ENCODE assay signal across 8 cellular contexts in the genomic region with DNA sequence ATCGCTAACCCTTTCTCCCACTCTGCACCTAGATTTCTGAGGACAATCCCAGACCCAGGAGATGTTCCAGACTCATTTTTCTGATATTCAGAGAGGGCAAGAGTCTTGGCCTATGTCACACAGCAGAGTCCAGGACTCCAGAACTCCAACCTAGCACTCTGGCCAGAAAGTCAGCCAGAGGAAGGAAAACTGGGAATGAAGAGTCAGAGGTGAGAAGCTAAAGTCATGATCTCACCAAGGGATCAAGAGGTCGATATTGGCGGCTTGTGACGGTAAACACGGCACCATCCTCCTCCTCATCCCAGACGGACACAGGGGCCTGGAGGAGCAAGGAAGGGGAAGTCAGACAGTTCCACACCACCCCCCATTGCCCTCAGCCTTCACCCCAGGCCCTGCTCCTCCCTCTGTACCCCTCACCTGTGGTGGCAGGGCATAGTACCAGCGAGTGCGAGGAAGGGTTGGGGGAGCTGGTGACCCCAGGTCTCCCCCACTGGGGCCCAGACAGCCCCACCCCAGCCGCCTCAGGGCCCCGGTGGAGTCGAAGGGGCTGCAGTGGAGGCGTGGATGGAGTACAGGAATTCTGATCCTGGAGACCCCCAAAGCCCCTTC. TPM values are rescaled to one million over a fixed set of nuclear protein-coding genes. Genes with fewer than 3 reads are reported as not detected.
DNase-seq lines count a peak whose midpoint lies in the region; ATAC-seq and TF ChIP-seq lines count a peak whose summit lies in the region.

No MANE protein-coding gene starts in this region.

- ATAC-seq in WTC11 = no peak
- no peak for ATAC-seq in HG03469 (IDR thresholded peaks at IDR 0.05; ENCODE audit: unreplicated experiment)

- H3K27ac Mint-ChIP-seq in WTC11 = no peak overlapping the region

- CTCF ChIA-PET in WTC11 (lab: Charles Lee) = interaction anchor here (0.8 to 2.4 kb wide), 7 partner anchors 14 to 171 kb away, joined by 3 to 31 read pairs (median 4); a partner anchor contains a TSS

- H3K9me3 Mint-ChIP-seq in WTC11 = no peaks in the 10 kb centered on the region

- TF ChIP-seq CTCF in GM12864 (IDR thresholded peaks at IDR 0.05; ENCODE audit: low read depth, low read length, missing control alignments) = no peak
- TF ChIP-seq CTCF in WTC11 (IDR thresholded peaks at IDR 0.05) = no peak
- no peak for TF ChIP-seq CTCF in foreskin fibroblast (IDR thresholded peaks at IDR 0.05; ENCODE audit: low read depth, low read length)
- no peak for TF ChIP-seq CTCF in retinal pigment epithelial cell (conservative IDR thresholded peaks at IDR 0.05; ENCODE audit: low read depth, low read length)

- peak overlapping the region; percentile 99 for H3K4me3 Mint-ChIP-seq in WTC11

- POLR2A ChIA-PET in WTC11 (lab: Charles Lee) = interaction anchor here (0.8 to 1.6 kb wide), 6 partner anchors 8 to 325 kb away, joined by 3 to 10 read pairs (median 4); a partner anchor contains a TSS

- H3K4me3 ChIP-seq in GM12864 (ENCODE audit: low read depth, low read length) (peak overlapping the region; percentile 45), foreskin fibroblast (ENCODE audit: low read depth in 1 of 2, low read length in 2 of 2) (peak overlapping the region; percentile 84 to 86), retinal pigment epithelial cell (ENCODE audit: low read length) (peak overlapping the region; percentile 96)

- H3K36me3 Mint-ChIP-seq in WTC11 = peaks cover 20% of the 10 kb centered on the region

- DNase-seq in GM12864 (ENCODE audit: low read depth) = no peak
- DNase-seq in WTC11 (ENCODE audit: low spot score) = no peak
- DNase-seq in foreskin fibroblast = no peak
- no peak for DNase-seq in retinal pigment epithelial cell (ENCODE audit: low read depth)
- DNase-seq in activated CD8-positive, alpha-beta memory T cell treated with anti-CD3 and anti-CD28 coated beads, Interleukin-2, amount 50 U/mL, for 48 hours = no peak
- no peak for DNase-seq in NCI-H2081 treated with DMSO at 0.1 percent for 48 hours (lab: John Stamatoyannopoulos, UW)
- DNase-seq in stimulated activated CD8-positive, alpha-beta memory T cell treated with anti-CD3 and anti-CD28 coated beads, Interleukin-4, amount 100 ng/mL, for 48 hours = no peak

- no peaks in the 10 kb centered on the region for H3K27me3 Mint-ChIP-seq in WTC11 (ENCODE audit: low read depth)

- peaks cover 17% of the 10 kb centered on the region for H3K4me1 Mint-ChIP-seq in WTC11

TF ChIP-seq in WTC11, 78 proteins besides CTCF, POLR2A, EP300 and RAD21:
- no peak for TF ChIP-seq ZNF263 (CRISPR knock-in tag; IDR thresholded peaks at IDR 0.05; ENCODE audit: low read depth)
- no peak for TF ChIP-seq TP53 (CRISPR knock-in tag; IDR thresholded peaks at IDR 0.05)
- TF ChIP-seq, protein P1, sequence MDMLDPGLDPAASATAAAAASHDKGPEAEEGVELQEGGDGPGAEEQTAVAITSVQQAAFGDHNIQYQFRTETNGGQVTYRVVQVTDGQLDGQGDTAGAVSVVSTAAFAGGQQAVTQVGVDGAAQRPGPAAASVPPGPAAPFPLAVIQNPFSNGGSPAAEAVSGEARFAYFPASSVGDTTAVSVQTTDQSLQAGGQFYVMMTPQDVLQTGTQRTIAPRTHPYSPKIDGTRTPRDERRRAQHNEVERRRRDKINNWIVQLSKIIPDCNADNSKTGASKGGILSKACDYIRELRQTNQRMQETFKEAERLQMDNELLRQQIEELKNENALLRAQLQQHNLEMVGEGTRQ (CRISPR knock-in tag; IDR thresholded peaks at IDR 0.05) = no peak
- TF ChIP-seq, protein P2, sequence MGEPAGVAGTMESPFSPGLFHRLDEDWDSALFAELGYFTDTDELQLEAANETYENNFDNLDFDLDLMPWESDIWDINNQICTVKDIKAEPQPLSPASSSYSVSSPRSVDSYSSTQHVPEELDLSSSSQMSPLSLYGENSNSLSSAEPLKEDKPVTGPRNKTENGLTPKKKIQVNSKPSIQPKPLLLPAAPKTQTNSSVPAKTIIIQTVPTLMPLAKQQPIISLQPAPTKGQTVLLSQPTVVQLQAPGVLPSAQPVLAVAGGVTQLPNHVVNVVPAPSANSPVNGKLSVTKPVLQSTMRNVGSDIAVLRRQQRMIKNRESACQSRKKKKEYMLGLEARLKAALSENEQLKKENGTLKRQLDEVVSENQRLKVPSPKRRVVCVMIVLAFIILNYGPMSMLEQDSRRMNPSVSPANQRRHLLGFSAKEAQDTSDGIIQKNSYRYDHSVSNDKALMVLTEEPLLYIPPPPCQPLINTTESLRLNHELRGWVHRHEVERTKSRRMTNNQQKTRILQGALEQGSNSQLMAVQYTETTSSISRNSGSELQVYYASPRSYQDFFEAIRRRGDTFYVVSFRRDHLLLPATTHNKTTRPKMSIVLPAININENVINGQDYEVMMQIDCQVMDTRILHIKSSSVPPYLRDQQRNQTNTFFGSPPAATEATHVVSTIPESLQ (CRISPR knock-in tag; IDR thresholded peaks at IDR 0.05) = no peak
- TF ChIP-seq ZNF317 (CRISPR knock-in tag; IDR thresholded peaks at IDR 0.05; ENCODE audit: borderline replicate concordance, low read depth) = no peak
- TF ChIP-seq, protein P3, sequence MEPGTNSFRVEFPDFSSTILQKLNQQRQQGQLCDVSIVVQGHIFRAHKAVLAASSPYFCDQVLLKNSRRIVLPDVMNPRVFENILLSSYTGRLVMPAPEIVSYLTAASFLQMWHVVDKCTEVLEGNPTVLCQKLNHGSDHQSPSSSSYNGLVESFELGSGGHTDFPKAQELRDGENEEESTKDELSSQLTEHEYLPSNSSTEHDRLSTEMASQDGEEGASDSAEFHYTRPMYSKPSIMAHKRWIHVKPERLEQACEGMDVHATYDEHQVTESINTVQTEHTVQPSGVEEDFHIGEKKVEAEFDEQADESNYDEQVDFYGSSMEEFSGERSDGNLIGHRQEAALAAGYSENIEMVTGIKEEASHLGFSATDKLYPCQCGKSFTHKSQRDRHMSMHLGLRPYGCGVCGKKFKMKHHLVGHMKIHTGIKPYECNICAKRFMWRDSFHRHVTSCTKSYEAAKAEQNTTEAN (CRISPR knock-in tag; IDR thresholded peaks at IDR 0.05) = no peak
- TF ChIP-seq NR1H2 (CRISPR knock-in tag; IDR thresholded peaks at IDR 0.05) = no peak
TF ChIP-seq in WTC11: peak in this region for 0.

RNA-seq across cellular contexts. Expression of a gene that starts 1.8 kb away (rescaled TPM):
- 72.6 to 79.7 TPM (median 77.1 TPM) in 3 replicates for total RNA-seq in WTC11 (2021)

RNA-seq across cellular contexts. Expression of a gene that starts 7.5 kb away (rescaled TPM):
- total RNA-seq in WTC11 (2021) = 83.3 to 95.7 TPM (median 85.6 TPM) in 3 replicates

RNA-seq across cellular contexts. Expression of a gene that starts 7.9 kb away (rescaled TPM):
- 72.0 to 94.5 TPM (median 72.4 TPM) in 3 replicates for total RNA-seq in WTC11 (2021)

RNA-seq across cellular contexts. Expression of a gene that starts 17.0 kb away (rescaled TPM):
- 43.5 to 50.2 TPM (median 49.3 TPM) in 3 replicates for total RNA-seq in WTC11 (2021)

RNA-seq across cellular contexts. Expression of a gene that starts 20.0 kb away (rescaled TPM):
- 3.2 to 5.0 TPM (median 4.1 TPM) in 3 replicates for total RNA-seq in WTC11 (2021)

Comparison
In these comparisons a context has a peak if more than half of its experiments do, and no peak if none do; other contexts are left out.
1. H3K4me3 ChIP-seq: peak in every context shown above with its lines; median percentile 96 in retinal pigment epithelial cell; 85 in foreskin fibroblast; 45 in GM12864.